ENCODE assay signal across 15 cellular contexts in genomic region chr10:82660983-82661382, GRCh38.
DNase-seq lines count a peak whose midpoint lies in the region; ATAC-seq and TF ChIP-seq lines count a peak whose summit lies in the region.
"Had no signal": no experiment of that assay in that cellular context is flagged by ENCODE, and none has a peak within 500 bp of the region (broad histone marks: within the 10 kb centered on the region; RNA-seq: fewer than 3 reads in every experiment).

No MANE protein-coding gene starts in this region.

- ATAC-seq in HG03571 (IDR thresholded peaks at IDR 0.05; ENCODE audit: unreplicated experiment): no peak
- no peak for ATAC-seq in HG02970 (IDR thresholded peaks at IDR 0.05; ENCODE audit: low FRiP score, unreplicated experiment)
- ATAC-seq: CD8-positive, alpha-beta T cell had no signal

- peaks cover 5% of the 10 kb centered on the region; the same call in 1 of the 2 replicates for H3K36me3 ChIP-seq in BLaER1
- H3K36me3 ChIP-seq: Peyer's patch had no signal

- no peaks in the 10 kb centered on the region for H4K20me1 ChIP-seq in BLaER1

- TF ChIP-seq CTCF in LNCaP clone FGC (IDR thresholded peaks at IDR 0.05; ENCODE audit: control insufficient read depth, extremely low read depth, insufficient read depth) (no peak), fibroblast of pulmonary artery (IDR thresholded peaks at IDR 0.05; ENCODE audit: low read length, missing control alignments) (no peak)

- H3K27ac ChIP-seq in BLaER1: peak overlapping the region; percentile 71
- H3K27ac ChIP-seq: HL-60, Peyer's patch had no signal

- H3K36me3 Mint-ChIP-seq in activated naive CD4-positive, alpha-beta T cell treated with anti-CD3 and anti-CD28 coated beads, Interleukin-2, amount 10 ng/mL, durations not matched to agents 7 days and 5 days: no peaks in the 10 kb centered on the region
- H3K36me3 Mint-ChIP-seq: CD8-positive, alpha-beta T cell had no signal

- no peaks in the 10 kb centered on the region for H3K27me3 ChIP-seq in BLaER1
- H3K27me3 ChIP-seq: Peyer's patch had no signal

- no peaks in the 10 kb centered on the region for H3K9me3 Mint-ChIP-seq in activated naive CD4-positive, alpha-beta T cell treated with anti-CD3 and anti-CD28 coated beads, Interleukin-2, amount 10 ng/mL, durations not matched to agents 7 days and 5 days
- H3K9me3 Mint-ChIP-seq: CD8-positive, alpha-beta T cell had no signal

- DNase-seq in LNCaP clone FGC (ENCODE audit: low read depth) (peak; percentile 56), NCI-H774 (lab: John Stamatoyannopoulos, UW) (peak; percentile 79), fibroblast of pulmonary artery (ENCODE audit: low read depth) (peak; percentile 9)
- no peak for DNase-seq in activated naive CD4-positive, alpha-beta T cell treated with anti-CD3 and anti-CD28 coated beads, Interleukin-2, amount 10 ng/mL, durations not matched to agents 7 days and 5 days
- no peak for DNase-seq in activated CD8-positive, alpha-beta memory T cell treated with anti-CD3 and anti-CD28 coated beads for 24 hours
- DNase-seq: CD8-positive, alpha-beta T cell; H7; KG1; NCI-H1092 treated with DMSO at 0.1 percent for 48 hours; Peyer's patch; T-helper 1 cell had no signal

- peaks cover 6% of the 10 kb centered on the region for H3K9me3 ChIP-seq in BLaER1
- H3K9me3 ChIP-seq: Peyer's patch had no signal

- CTCF ChIA-PET in activated naive CD4-positive, alpha-beta T cell treated with anti-CD3 and anti-CD28 coated beads, Interleukin-2, amount 10 ng/mL, durations not matched to agents 7 days and 5 days (lab: Charles Lee): no interaction called here

- no peaks in the 10 kb centered on the region for H3K27me3 Mint-ChIP-seq in activated naive CD4-positive, alpha-beta T cell treated with anti-CD3 and anti-CD28 coated beads, Interleukin-2, amount 10 ng/mL, durations not matched to agents 7 days and 5 days

- H3K4me1 ChIP-seq in BLaER1: peaks cover 97% of the 10 kb centered on the region
- H3K4me1 ChIP-seq: Peyer's patch had no signal

- no peak overlapping the region for H3K9ac ChIP-seq in BLaER1

- H3K4me3 Mint-ChIP-seq in activated naive CD4-positive, alpha-beta T cell treated with anti-CD3 and anti-CD28 coated beads, Interleukin-2, amount 10 ng/mL, durations not matched to agents 7 days and 5 days: no peak overlapping the region
- H3K4me3 Mint-ChIP-seq: CD8-positive, alpha-beta T cell had no signal

- H3K27ac Mint-ChIP-seq in activated naive CD4-positive, alpha-beta T cell treated with anti-CD3 and anti-CD28 coated beads, Interleukin-2, amount 10 ng/mL, durations not matched to agents 7 days and 5 days: no peak overlapping the region
- H3K27ac Mint-ChIP-seq: CD8-positive, alpha-beta T cell had no signal

- H3K4me1 Mint-ChIP-seq in activated naive CD4-positive, alpha-beta T cell treated with anti-CD3 and anti-CD28 coated beads, Interleukin-2, amount 10 ng/mL, durations not matched to agents 7 days and 5 days: no peaks in the 10 kb centered on the region

- no peak overlapping the region for H3K4me3 ChIP-seq in BLaER1
- H3K4me3 ChIP-seq in LNCaP clone FGC (ENCODE audit: low read depth, low read length): no peak overlapping the region
- H3K4me3 ChIP-seq in fibroblast of pulmonary artery (replicated peaks; ENCODE audit: low read depth, low read length): no peak overlapping the region
- H3K4me3 ChIP-seq: Peyer's patch had no signal

- peak overlapping the region; percentile 63; the same call in 1 of the 2 replicates for H3K4me2 ChIP-seq in BLaER1

Comparison
In these comparisons a context has a peak if more than half of its experiments do, and no peak if none do; other contexts are left out.
1. DNase-seq: peak in LNCaP clone FGC (single experiment), NCI-H774 (single experiment) and fibroblast of pulmonary artery (single experiment); none in activated naive CD4-positive, alpha-beta T cell treated with anti-CD3 and anti-CD28 coated beads, Interleukin-2, amount 10 ng/mL, durations not matched to agents 7 days and 5 days (single experiment) and activated CD8-positive, alpha-beta memory T cell treated with anti-CD3 and anti-CD28 coated beads for 24 hours (single experiment).